ENCODE assay signal across 16 cellular contexts in genomic region chr3:38582316-38582715, GRCh38.
A peak's percentile ranks its signal among the peaks of the same experiment; 100 is the strongest.
DNase-seq lines count a peak whose midpoint lies in the region; ATAC-seq, FAIRE-seq and TF ChIP-seq lines count a peak whose summit lies in the region.
"Had no signal": no experiment of that assay in that cellular context is flagged by ENCODE, and none has a peak within 500 bp of the region (broad histone marks: within the 10 kb centered on the region; RNA-seq: fewer than 3 reads in every experiment).

No MANE protein-coding gene starts in this region.

- WGBS in heart left ventricle, 4 donors, result 67 to 75% (median 72%) methylated on average over 6 of the region's 6 CpGs

- H3K4me1 ChIP-seq in heart left ventricle (peaks cover 0 to 68% (median 33%) of the 10 kb centered on the region in 12 donors), lower lobe of right lung (no peaks in the 10 kb centered on the region)
- H3K4me1 ChIP-seq: A549 had no signal

- H3K36me3 ChIP-seq in heart left ventricle (peaks cover 0 to 41% (median 4%) of the 10 kb centered on the region in 9 donors), bronchial epithelial cell (ENCODE audit: control insufficient read depth, insufficient read depth, low read length) (no peaks in the 10 kb centered on the region), lower lobe of right lung (no peaks in the 10 kb centered on the region)

- no peak for TF ChIP-seq POLR2A in heart left ventricle (IDR thresholded peaks at IDR 0.05)

- H3K27me3 ChIP-seq in heart left ventricle (no peaks in the 10 kb centered on the region), bronchial epithelial cell (ENCODE audit: control insufficient read depth, insufficient read depth, low read length) (no peaks in the 10 kb centered on the region), lower lobe of right lung (ENCODE audit: low read depth) (no peaks in the 10 kb centered on the region)

- ATAC-seq in heart left ventricle (no peak), Right ventricle myocardium superior (ENCODE audit: poor library complexity) (no peak), lower lobe of right lung (no peak), HG02852 (IDR thresholded peaks at IDR 0.05; ENCODE audit: unreplicated experiment) (no peak)
- no peak for ATAC-seq in stimulated activated naive CD8-positive, alpha-beta T cell treated with anti-CD3 and anti-CD28 coated beads, Interleukin-15, Interleukin-2, amounts not matched to agents 100 U/mL and 50 U/mL, for 24 hours
- ATAC-seq: A549, GM23338, K562 had no signal

- no peak for TF ChIP-seq CTCF in heart left ventricle (IDR thresholded peaks at IDR 0.05)
- TF ChIP-seq CTCF in bronchial epithelial cell (IDR thresholded peaks at IDR 0.05; ENCODE audit: insufficient read depth, low read length, severe bottlenecking), result no peak
- TF ChIP-seq CTCF in lower lobe of right lung (IDR thresholded peaks at IDR 0.05), result no peak

- H3K9me3 ChIP-seq in heart left ventricle (no peaks in the 10 kb centered on the region), lower lobe of right lung (no peaks in the 10 kb centered on the region)
- H3K9me3 ChIP-seq: A549 had no signal

- FAIRE-seq in bronchial epithelial cell (lab: Jason Lieb, UNC), result peak; percentile 85
- FAIRE-seq: A549, G401.6, K562 had no signal

- DNase-seq in heart left ventricle, result peak in 1 of 5 donors; percentile 16
- no peak for DNase-seq in Right ventricle myocardium superior
- no peak for DNase-seq in bronchial epithelial cell (ENCODE audit: low read depth)
- DNase-seq in lower lobe of right lung, result peak; percentile 19
- peak; percentile 24 for DNase-seq in ureter (ENCODE audit: low spot score)
- DNase-seq in stimulated activated naive CD8-positive, alpha-beta T cell treated with anti-CD3 and anti-CD28 coated beads, Interleukin-15, Interleukin-2, amounts not matched to agents 100 U/mL and 50 U/mL, for 24 hours, result no peak
- no peak for DNase-seq in activated CD4-positive, alpha-beta T cell treated with anti-CD3 and anti-CD28 coated beads, Interleukin-2, amount 50 U/mL, for 4 hours
- DNase-seq: C1 segment of cervical spinal cord, DND-41, NCI-H187 treated with DMSO at 0.1 percent for 48 hours, NCI-H345 had no signal

- no peak overlapping the region for H3K4me3 ChIP-seq in heart left ventricle
- no peak overlapping the region for H3K4me3 ChIP-seq in bronchial epithelial cell (ENCODE audit: low read depth, low read length)
- H3K4me3 ChIP-seq in lower lobe of right lung, result no peak overlapping the region
- H3K4me3 ChIP-seq: A549, GM23338, K562 had no signal

- intact Hi-C loops in heart left ventricle (cut with DNase I) (loop anchor here in 2 of 10 donors (5.0 kb wide), 4 partner anchors 40 to 65 kb away; partner anchors contain the start of gene SCN5A (in 1 of the 2)), Right ventricle myocardium superior (cut with DNase I) (no loop called here), lower lobe of right lung (cut with DNase I) (no loop called here)

- H3K27ac ChIP-seq in heart left ventricle (peak overlapping the region in 7 of 12 donors; percentile 87 to 99 (median 92)), lower lobe of right lung (no peak overlapping the region)
- H3K27ac ChIP-seq: A549 had no signal

Comparison
In these comparisons a context has a peak if more than half of its experiments do, and no peak if none do; other contexts are left out.
1. DNase-seq: peak in lower lobe of right lung (single experiment) and ureter (single experiment); none in Right ventricle myocardium superior (single experiment), bronchial epithelial cell (single experiment), stimulated activated naive CD8-positive, alpha-beta T cell treated with anti-CD3 and anti-CD28 coated beads, Interleukin-15, Interleukin-2, amounts not matched to agents 100 U/mL and 50 U/mL, for 24 hours (single experiment) and activated CD4-positive, alpha-beta T cell treated with anti-CD3 and anti-CD28 coated beads, Interleukin-2, amount 50 U/mL, for 4 hours (0 of 2).